11 cellular contexts compared by ENCODE assay signal in the genomic region with DNA sequence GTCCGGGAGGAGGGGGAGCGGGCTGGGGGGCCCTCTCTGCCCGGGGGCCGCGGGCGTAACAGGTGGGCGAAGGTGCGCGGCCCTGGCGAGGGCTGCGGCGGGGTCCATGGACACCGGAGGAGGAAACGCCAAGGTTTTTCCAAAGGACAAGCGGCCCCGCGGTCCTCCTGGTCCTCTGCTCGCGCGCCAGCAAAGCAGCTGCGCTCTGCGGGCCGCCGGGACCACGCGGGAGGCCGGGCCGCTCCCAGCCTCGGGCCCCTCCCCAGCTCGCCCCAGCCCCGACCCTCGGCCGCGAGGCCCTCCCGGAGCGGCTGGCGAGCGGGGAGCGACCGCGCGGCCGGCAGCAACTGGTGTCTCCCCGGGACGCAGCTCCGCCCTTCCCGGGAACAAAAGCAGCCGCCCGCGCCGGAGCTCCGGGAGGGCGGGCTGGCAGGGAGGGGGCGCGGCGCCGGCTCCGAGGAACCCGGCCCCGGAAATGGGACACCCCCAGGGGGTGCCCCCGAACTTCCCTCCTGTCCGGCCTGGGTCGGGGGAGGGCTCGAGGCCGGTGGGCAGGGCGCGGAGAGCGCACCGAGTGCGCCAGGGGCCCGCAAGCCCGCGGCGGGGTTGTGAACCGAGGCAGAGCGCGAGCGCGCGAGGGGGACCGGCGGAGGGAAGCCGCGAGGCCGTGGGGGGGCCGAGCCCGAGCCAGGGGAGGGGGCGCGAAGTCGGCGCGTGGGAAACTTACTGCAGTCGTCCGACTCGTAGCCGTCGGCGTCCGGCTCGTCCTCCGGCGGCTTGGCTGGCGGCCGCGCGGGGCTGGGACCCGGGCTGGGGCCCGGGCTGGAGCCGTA. TPM values are rescaled to one million over a fixed set of nuclear protein-coding genes. Genes with fewer than 3 reads are reported as not detected.
DNase-seq lines count a peak whose midpoint lies in the region; ATAC-seq and TF ChIP-seq lines count a peak whose summit lies in the region.
"Had no signal": no experiment of that assay in that cellular context is flagged by ENCODE, and none has a peak within 500 bp of the region (broad histone marks: within the 10 kb centered on the region; RNA-seq: fewer than 3 reads in every experiment).

No MANE protein-coding gene starts in this region.

- intact Hi-C loops in spleen (cut with DNase I; ENCODE audit: low total_unique reads): no loop called here

- peak overlapping the region; percentile 12; the same call in 1 of the 2 replicates for H3K9ac ChIP-seq in HUES64 (ENCODE audit: low read depth, low read length)

- H3K36me3 ChIP-seq in HUES64 (ENCODE audit: insufficient read depth, low read length) (no peaks in the 10 kb centered on the region), spleen (no peaks in the 10 kb centered on the region)

- peak; percentile 72 for DNase-seq in ecto neural progenitor cell (ENCODE audit: low spot score)
- no peak for DNase-seq in left lobe of liver (ENCODE audit: low spot score)
- DNase-seq in spleen: no peak
- DNase-seq in cerebellar nuclear complex (lab: John Stamatoyannopoulos, UW): no peak
- DNase-seq in stimulated activated CD4-positive, alpha-beta T cell treated with anti-CD3 and anti-CD28 coated beads, Interleukin-4, amount 100 ng/mL, for 24 hours: no peak
- no peak for DNase-seq in MV-4-11 (lab: John Stamatoyannopoulos, UW)
- DNase-seq: T-helper 1 cell had no signal

- no peaks in the 10 kb centered on the region for H3K9me3 ChIP-seq in HUES64 (ENCODE audit: insufficient read depth, low read depth, low read length)
- H3K9me3 ChIP-seq in spleen: no peaks in the 10 kb centered on the region

- H3K4me1 ChIP-seq in HUES64 (ENCODE audit: insufficient read depth, low read length) (peaks cover 8% of the 10 kb centered on the region), spleen (peaks cover 0 to 58% (median 33%) of the 10 kb centered on the region in 6 donors)

- H3K27me3 ChIP-seq in HUES64 (ENCODE audit: insufficient read depth, low read length) (peaks cover 85% of the 10 kb centered on the region), spleen (replicated peaks in 1 of 7) (peaks cover 0 to 67% (median 23%) of the 10 kb centered on the region in 7 donors)

- H3K27ac ChIP-seq in HUES64 (ENCODE audit: low read depth, low read length): no peak overlapping the region
- peak overlapping the region; percentile 29 to 76 (median 42) for H3K27ac ChIP-seq in spleen

- 1% methylated on average over 109 of the region's 109 CpGs for WGBS in HUES64
- 2 to 4% (median 3%) methylated on average over 64 to 109 of the region's 109 CpGs for WGBS in spleen, 5 donors

- TF ChIP-seq POLR2A in spleen (IDR thresholded peaks at IDR 0.05): no peak

- H3K4me3 ChIP-seq in HUES64 (ENCODE audit: low read length): peak overlapping the region; percentile 52
- H3K4me3 ChIP-seq in spleen: peak overlapping the region; percentile 35 to 63 (median 43)

- TF ChIP-seq CTCF in spleen (IDR thresholded peaks at IDR 0.05 in 8 of 11, conservative IDR thresholded peaks at IDR 0.05 in 3 of 11): no peak

- ATAC-seq in left lobe of liver: peak; percentile 11
- no peak for ATAC-seq in GM21528 (IDR thresholded peaks at IDR 0.05; ENCODE audit: low FRiP score, unreplicated experiment)

RNA-seq across cellular contexts. Expression of gene DOC2B, which starts 0.9 kb away (rescaled TPM):
- polyA plus RNA-seq in HUES64 (2013, experiment 1 of 2): 0.60 TPM
- polyA plus RNA-seq in HUES64 (2013, experiment 2 of 2): 1.1 TPM
- total RNA-seq in left lobe of liver: 0.68 TPM
- total RNA-seq in spleen: 10 to 100 TPM in 3 of 7 donors, 1 to 10 TPM in 4; 3.0 to 17.0 (median 7.5) TPM
- polyA plus RNA-seq in spleen: 1 to 10 TPM in 2 of 3 donors, under 1 TPM in 1; 0.91 to 3.1 (median 1.1) TPM
- total RNA-seq: HT1080 had no signal

RNA-seq across cellular contexts. Expression of gene SCGB1C2, which starts 43.2 kb away (rescaled TPM):
- polyA plus RNA-seq in HUES64 (2013, experiment 1 of 2): not detected
- polyA plus RNA-seq in HUES64 (2013, experiment 2 of 2): not detected
- total RNA-seq in left lobe of liver: not detected
- not detected for total RNA-seq in spleen
- polyA plus RNA-seq in spleen: not detected
- total RNA-seq: HT1080, neural crest cell had no signal
